In genomic region chr10:98391578-98391991, GRCh38 we compare ENCODE assay signal across 9 cellular contexts. TPM values are rescaled to one million over a fixed set of nuclear protein-coding genes. Genes with fewer than 3 reads are reported as not detected.
A peak's percentile ranks its signal among the peaks of the same experiment; 100 is the strongest.
DNase-seq lines count a peak whose midpoint lies in the region; ATAC-seq and TF ChIP-seq lines count a peak whose summit lies in the region.
"Had no signal": no experiment of that assay in that cellular context is flagged by ENCODE, and none has a peak within 500 bp of the region (broad histone marks: within the 10 kb centered on the region; RNA-seq: fewer than 3 reads in every experiment).

No MANE protein-coding gene starts in this region.

- H3K27ac ChIP-seq in OCI-LY7 (ENCODE audit: low read depth, low read length, poor library complexity, severe bottlenecking) = no peak overlapping the region
- H3K27ac ChIP-seq in left ventricle myocardium inferior (replicated peaks) = no peak overlapping the region
- H3K27ac ChIP-seq in upper lobe of right lung = no peak overlapping the region

- H3K36me3 ChIP-seq in OCI-LY7 (ENCODE audit: insufficient read depth, low read length) = no peaks in the 10 kb centered on the region
- H3K36me3 ChIP-seq in left ventricle myocardium inferior = peaks cover 33% of the 10 kb centered on the region
- no peaks in the 10 kb centered on the region for H3K36me3 ChIP-seq in upper lobe of right lung

- H3K4me3 Mint-ChIP-seq in activated naive CD8-positive, alpha-beta T cell = peak overlapping the region; percentile 65
- H3K4me3 Mint-ChIP-seq in activated naive CD8-positive, alpha-beta T cell treated with anti-CD3 and anti-CD28 coated beads for 36 hours = no peak overlapping the region

- POLR2A ChIA-PET in OCI-LY7 (lab: Charles Lee) = interaction anchor here (0.6 to 0.8 kb wide), 3 partner anchors 20 to 123 kb away, joined by 3 to 4 read pairs (median 3); no protein-coding TSS in a partner anchor

- TF ChIP-seq CTCF in OCI-LY7 (conservative IDR thresholded peaks at IDR 0.05; ENCODE audit: low read length) (no peak), left ventricle myocardium inferior (IDR thresholded peaks at IDR 0.05; ENCODE audit: borderline replicate concordance) (no peak), upper lobe of right lung (IDR thresholded peaks at IDR 0.05) (no peak)

- no peak overlapping the region for H2AFZ ChIP-seq in OCI-LY7 (ENCODE audit: low read length)

- peaks cover 24% of the 10 kb centered on the region for H3K4me1 Mint-ChIP-seq in activated naive CD8-positive, alpha-beta T cell (ENCODE audit: low read depth)
- peaks cover 9% of the 10 kb centered on the region for H3K4me1 Mint-ChIP-seq in activated naive CD8-positive, alpha-beta T cell treated with anti-CD3 and anti-CD28 coated beads for 36 hours

- H3K4me2 ChIP-seq in OCI-LY7 (ENCODE audit: low read length) = peak overlapping the region; percentile 40; the same call in 1 of the 2 replicates

- no peaks in the 10 kb centered on the region for H3K9me2 ChIP-seq in OCI-LY7 (ENCODE audit: insufficient read depth, low read length)

- H3K4me3 ChIP-seq in OCI-LY7 (ENCODE audit: low read depth, low read length, poor library complexity, severe bottlenecking) = no peak overlapping the region
- no peak overlapping the region for H3K4me3 ChIP-seq in left ventricle myocardium inferior
- no peak overlapping the region for H3K4me3 ChIP-seq in upper lobe of right lung

- no peaks in the 10 kb centered on the region for H3K79me2 ChIP-seq in OCI-LY7 (ENCODE audit: insufficient read depth, low read depth, low read length)

- no peaks in the 10 kb centered on the region for H3K9me3 ChIP-seq in OCI-LY7 (ENCODE audit: low read length)
- no peaks in the 10 kb centered on the region for H3K9me3 ChIP-seq in left ventricle myocardium inferior (replicated peaks)
- H3K9me3 ChIP-seq in upper lobe of right lung = no peaks in the 10 kb centered on the region

- no peak for DNase-seq in activated naive CD8-positive, alpha-beta T cell treated with anti-CD3 and anti-CD28 coated beads for 36 hours
- DNase-seq in OCI-LY7 (ENCODE audit: low spot score) (peak; percentile 25), left ventricle myocardium inferior (peak; percentile 73), upper lobe of right lung (no peak), HUDEP-2 (lab: John Stamatoyannopoulos, UW; ENCODE audit: unreplicated experiment in 76 of 76) (no peak), DMS79 (lab: John Stamatoyannopoulos, UW) (no peak)
- DNase-seq: trophoblast cell had no signal

- H3K27me3 ChIP-seq in left ventricle myocardium inferior (ENCODE audit: low read depth) (no peaks in the 10 kb centered on the region), upper lobe of right lung (no peaks in the 10 kb centered on the region)

- H4K20me1 ChIP-seq in OCI-LY7 (ENCODE audit: insufficient read depth, low read length) = no peaks in the 10 kb centered on the region

- H3K9me3 Mint-ChIP-seq in activated naive CD8-positive, alpha-beta T cell (ENCODE audit: low read depth) = no peaks in the 10 kb centered on the region
- no peaks in the 10 kb centered on the region for H3K9me3 Mint-ChIP-seq in activated naive CD8-positive, alpha-beta T cell treated with anti-CD3 and anti-CD28 coated beads for 36 hours

- intact Hi-C loops in OCI-LY7 (cut with micrococcal nuclease; ENCODE audit: unreplicated experiment) (loop anchor here (5.0 to 10.0 kb wide), 2 partner anchors 129 to 477 kb away; no protein-coding TSS in a partner anchor), left ventricle myocardium inferior (cut with micrococcal nuclease) (no loop called here), upper lobe of right lung (cut with DNase I) (no loop called here)

- H3K4me1 ChIP-seq in OCI-LY7 (ENCODE audit: insufficient read depth, low read length, poor library complexity, severe bottlenecking) (peaks cover 9% of the 10 kb centered on the region), left ventricle myocardium inferior (peaks cover 15% of the 10 kb centered on the region), upper lobe of right lung (peaks cover 4% of the 10 kb centered on the region)

- ATAC-seq in upper lobe of right lung (peak; percentile 33), HG02571 (IDR thresholded peaks at IDR 0.05; ENCODE audit: unreplicated experiment) (no peak)

- CTCF ChIA-PET in OCI-LY7 (lab: Charles Lee; ENCODE audit: unreplicated experiment) = no interaction called here

- no TSS peak for BruUV-seq in OCI-LY7 (replicated peaks; lab: Mats Ljungman, UMichigan)

- peaks cover 28% of the 10 kb centered on the region for H3K36me3 Mint-ChIP-seq in activated naive CD8-positive, alpha-beta T cell
- H3K36me3 Mint-ChIP-seq in activated naive CD8-positive, alpha-beta T cell treated with anti-CD3 and anti-CD28 coated beads for 36 hours = peaks cover 12% of the 10 kb centered on the region

- no peak overlapping the region for H3K27ac Mint-ChIP-seq in activated naive CD8-positive, alpha-beta T cell
- no peak overlapping the region for H3K27ac Mint-ChIP-seq in activated naive CD8-positive, alpha-beta T cell treated with anti-CD3 and anti-CD28 coated beads for 36 hours

- no peaks in the 10 kb centered on the region for H3K27me3 Mint-ChIP-seq in activated naive CD8-positive, alpha-beta T cell
- no peaks in the 10 kb centered on the region for H3K27me3 Mint-ChIP-seq in activated naive CD8-positive, alpha-beta T cell treated with anti-CD3 and anti-CD28 coated beads for 36 hours

RNA-seq across cellular contexts. Expression of gene PYROXD2, which starts 23.4 kb away (rescaled TPM):
- total RNA-seq in activated naive CD8-positive, alpha-beta T cell treated with anti-CD3 and anti-CD28 coated beads for 36 hours = 1 to 10 TPM; 2.8 to 3.9 TPM
- 0.41 and 0.51 TPM in 2 replicates for total RNA-seq in OCI-LY7 (2014; rRNA removed; shearing (Covaris generic))
- total RNA-seq in OCI-LY7 (2022) = 4.0 and 4.3 TPM in 2 replicates
- 10.4 TPM for total RNA-seq in left ventricle myocardium inferior
- total RNA-seq in upper lobe of right lung = 13.0 TPM

RNA-seq across cellular contexts. Expression of gene HPS1, which starts 55.1 kb away (rescaled TPM):
- total RNA-seq in activated naive CD8-positive, alpha-beta T cell treated with anti-CD3 and anti-CD28 coated beads for 36 hours = 10 to 100 TPM; 44.7 to 46.6 TPM
- total RNA-seq in OCI-LY7 (2014; rRNA removed; shearing (Covaris generic)) = 44.5 and 53.2 TPM in 2 replicates
- total RNA-seq in OCI-LY7 (2022) (64.0 and 68.7 TPM in 2 replicates), left ventricle myocardium inferior (31.9 TPM), upper lobe of right lung (77.7 TPM)

Comparison
In these comparisons a context has a peak if more than half of its experiments do, and no peak if none do; other contexts are left out.
1. DNase-seq: peak in OCI-LY7 (single experiment) and left ventricle myocardium inferior (single experiment); none in activated naive CD8-positive, alpha-beta T cell treated with anti-CD3 and anti-CD28 coated beads for 36 hours (single experiment), upper lobe of right lung (single experiment), HUDEP-2 (0 of 76) and DMS79 (single experiment).